Comparison of ENCODE assay signal across 8 cellular contexts in the genomic region with DNA sequence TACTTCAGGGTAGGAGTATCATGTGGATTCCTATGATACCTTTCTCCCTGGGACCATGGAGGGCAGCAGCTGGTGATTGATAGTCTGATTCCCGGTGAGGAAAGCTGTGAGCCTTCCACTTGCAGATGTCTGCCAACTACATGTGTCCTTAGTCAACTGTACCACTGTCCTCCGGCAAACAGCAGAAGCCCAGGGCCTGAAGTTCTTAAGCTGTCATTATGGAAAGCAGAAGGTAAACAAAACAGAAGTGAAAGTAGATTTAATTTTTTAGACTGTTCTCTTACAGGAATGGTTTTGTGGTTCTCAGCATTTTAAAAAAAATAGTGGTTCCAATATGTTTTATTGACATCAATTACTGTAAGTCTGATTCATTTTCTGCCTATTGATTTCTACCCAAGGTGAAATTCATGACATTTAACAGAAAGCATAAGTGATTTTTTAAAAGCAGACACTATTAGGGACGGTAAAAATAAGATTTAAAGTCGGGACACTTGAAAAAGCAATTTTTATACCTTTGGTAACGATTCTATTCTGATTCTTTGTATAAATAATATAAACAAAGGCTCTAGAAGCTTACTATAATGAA. TPM values are rescaled to one million over a fixed set of nuclear protein-coding genes. Genes with fewer than 3 reads are reported as not detected.
DNase-seq lines count a peak whose midpoint lies in the region; ATAC-seq and TF ChIP-seq lines count a peak whose summit lies in the region.

No MANE protein-coding gene starts in this region.

- POLR2A ChIA-PET in A673 (lab: Charles Lee; ENCODE audit: low non-redundant PET) = no interaction called here

- intact Hi-C loops in left lung (cut with DNase I) (no loop called here), A673 (cut with micrococcal nuclease; ENCODE audit: unreplicated experiment) (no loop called here)

- TF ChIP-seq CTCF in left lung (IDR thresholded peaks at IDR 0.05) (no peak), A673 (conservative IDR thresholded peaks at IDR 0.05; ENCODE audit: low read depth, low read length) (no peak)

- BruUV-seq in A673 (replicated peaks; lab: Mats Ljungman, UMichigan) = no TSS peak

- DNase-seq in CD1c-positive myeloid dendritic cell (ENCODE audit: extremely low spot score) (peak; percentile 62), SIG-M5 (lab: John Stamatoyannopoulos, UW) (peak; percentile 46), left lung (no peak), A673 (ENCODE audit: low spot score) (no peak), DMS 273 treated with DMSO at 0.1 percent for 48 hours (lab: John Stamatoyannopoulos, UW) (no peak), NCI-H1092 treated with DMSO at 0.1 percent for 48 hours (lab: John Stamatoyannopoulos, UW) (no peak), NCI-H1417 (lab: John Stamatoyannopoulos, UW) (no peak)

- H3K27ac ChIP-seq in left lung (peak overlapping the region; percentile 29 to 55), A673 (ENCODE audit: low read depth, low read length, poor library complexity, severe bottlenecking) (no peak overlapping the region)

- peak; percentile 61 for ATAC-seq in GM19463 (IDR thresholded peaks at IDR 0.05; ENCODE audit: unreplicated experiment)
- ATAC-seq in left lung = peak; percentile 30

- H3K4me1 ChIP-seq in left lung (peaks cover 32 to 87% of the 10 kb centered on the region in 2 donors), A673 (ENCODE audit: insufficient read depth, low read length, poor library complexity, severe bottlenecking) (no peaks in the 10 kb centered on the region)

- no peak overlapping the region for H3K4me3 ChIP-seq in left lung
- H3K4me3 ChIP-seq in A673 (ENCODE audit: low read depth, low read length, poor library complexity, severe bottlenecking) = no peak overlapping the region

- peaks cover 0 to 11% of the 10 kb centered on the region in 2 donors for H3K36me3 ChIP-seq in left lung
- H3K36me3 ChIP-seq in A673 (ENCODE audit: insufficient read depth, low read length, poor library complexity, severe bottlenecking) = no peaks in the 10 kb centered on the region

- H3K9me3 ChIP-seq in left lung = no peaks in the 10 kb centered on the region
- H3K9me3 ChIP-seq in A673 (ENCODE audit: low read depth, low read length, poor library complexity, severe bottlenecking) = no peaks in the 10 kb centered on the region

- H3K27me3 ChIP-seq in left lung (no peaks in the 10 kb centered on the region), A673 (replicated peaks; ENCODE audit: insufficient read depth, low read depth, low read length, poor library complexity) (no peaks in the 10 kb centered on the region)

- CTCF ChIA-PET in A673 (lab: Charles Lee) = no interaction called here

RNA-seq across cellular contexts. Expression of a gene that starts 36.6 kb away (rescaled TPM):
- total RNA-seq in left lung = 10 to 100 TPM; 70.7 to 98.6 TPM
- 47.4 and 47.8 TPM in 2 replicates for total RNA-seq in A673 (2021)

Comparison
In these comparisons a context has a peak if more than half of its experiments do, and no peak if none do; other contexts are left out.
1. DNase-seq: peak in CD1c-positive myeloid dendritic cell (single experiment) and SIG-M5 (single experiment); none in left lung (0 of 2), A673 (single experiment), DMS 273 treated with DMSO at 0.1 percent for 48 hours (single experiment), NCI-H1092 treated with DMSO at 0.1 percent for 48 hours (single experiment) and NCI-H1417 (0 of 3).